Comparison of ENCODE assay signal across 1 cellular context in genomic region chr9:136868644-136869043, GRCh38.
A peak's percentile ranks its signal among the peaks of the same experiment; 100 is the strongest.
TF ChIP-seq lines count a peak whose summit lies in the region.

No MANE protein-coding gene starts in this region.

TF ChIP-seq in HepG2, 621 proteins besides CTCF, POLR2A, EP300 and RAD21:
- TF ChIP-seq TFDP1 (CRISPR knock-in tag; IDR thresholded peaks at IDR 0.05; ENCODE audit: borderline replicate concordance) (no peak), ZBTB33 (CRISPR knock-in tag; IDR thresholded peaks at IDR 0.05) (no peak), ZNF20 (CRISPR knock-in tag; IDR thresholded peaks at IDR 0.05) (no peak), ZC3H13 (CRISPR knock-in tag; IDR thresholded peaks at IDR 0.05) (peak; percentile 65)
